9 cellular contexts compared by ENCODE assay signal in the genomic region with DNA sequence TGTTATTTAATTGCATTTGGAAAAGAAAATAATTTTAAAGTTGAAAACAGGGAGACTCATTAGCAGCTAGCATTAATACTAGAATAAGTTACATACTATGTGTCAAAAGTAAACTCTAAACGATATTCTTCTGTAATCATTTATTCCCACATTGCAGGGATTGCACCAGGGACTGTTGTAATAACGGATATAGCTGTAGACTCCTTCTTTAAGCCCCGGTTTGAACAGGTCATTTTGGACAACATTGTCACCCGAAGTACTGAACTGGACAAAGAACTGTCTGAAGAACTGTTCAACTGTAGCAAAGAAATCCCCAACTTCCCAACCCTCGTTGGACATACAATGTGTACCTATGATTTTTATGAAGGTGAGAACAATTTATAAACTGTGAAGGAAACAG. TPM values are rescaled to one million over a fixed set of nuclear protein-coding genes. Genes with fewer than 3 reads are reported as not detected.
"Had no signal": no experiment of that assay in that cellular context is flagged by ENCODE, and none has a peak within 500 bp of the region (broad histone marks: within the 10 kb centered on the region; RNA-seq: fewer than 3 reads in every experiment).

No MANE protein-coding gene starts in this region.

- H3K4me2 ChIP-seq: KMS-11 had no signal

- H3K4me1 Mint-ChIP-seq: IgD-negative memory B cell had no signal

- H3K4me3 Mint-ChIP-seq: H9, IgD-negative memory B cell had no signal

- FAIRE-seq: H1, H54 had no signal

- H3K9me3 Mint-ChIP-seq: H9, IgD-negative memory B cell had no signal

- H3K9ac ChIP-seq: GM23248, KMS-11 had no signal

- H3K4me3 ChIP-seq: GM23248 had no signal

- DNase-seq: GM23248, H9, HCEC 1CT had no signal

- H3K36me3 Mint-ChIP-seq: IgD-negative memory B cell had no signal

- H2AFZ ChIP-seq: GM23248 had no signal

- H3K27ac ChIP-seq: GM23248, HL-60, KMS-11 had no signal

RNA-seq across cellular contexts. Expression of a gene that starts 19.6 kb away (rescaled TPM):
- total RNA-seq: GM23248, H1, H9, HT1080 had no signal
- polyA plus RNA-seq: GM23248, H1, IgD-negative memory B cell had no signal
